In genomic region chr19:5152767-5153532, GRCh38 we compare ENCODE assay signal across 17 cellular contexts.
A peak's percentile ranks its signal among the peaks of the same experiment; 100 is the strongest.
DNase-seq lines count a peak whose midpoint lies in the region; ATAC-seq, FAIRE-seq and TF ChIP-seq lines count a peak whose summit lies in the region.
"Had no signal": no experiment of that assay in that cellular context is flagged by ENCODE, and none has a peak within 500 bp of the region (broad histone marks: within the 10 kb centered on the region; RNA-seq: fewer than 3 reads in every experiment).

No MANE protein-coding gene starts in this region.

- H3K27me3 Mint-ChIP-seq in IgD-negative memory B cell = no peaks in the 10 kb centered on the region
- H3K27me3 Mint-ChIP-seq in neural progenitor cell (ENCODE audit: insufficient read depth, low read depth) = peaks cover 20% of the 10 kb centered on the region
- H3K27me3 Mint-ChIP-seq in type B pancreatic cell = no peaks in the 10 kb centered on the region

- H3K27me3 ChIP-seq in neural progenitor cell = no peaks in the 10 kb centered on the region
- no peaks in the 10 kb centered on the region for H3K27me3 ChIP-seq in gastroesophageal sphincter

- no peaks in the 10 kb centered on the region for H3K79me2 ChIP-seq in neural progenitor cell (ENCODE audit: low read depth)

- H3F3A ChIP-seq in neural progenitor cell (ENCODE audit: low read depth) = peaks cover 25% of the 10 kb centered on the region

- no peaks in the 10 kb centered on the region for H4K20me1 ChIP-seq in neural progenitor cell (ENCODE audit: low read depth)

- no peak for TF ChIP-seq CTCF in neural progenitor cell (IDR thresholded peaks at IDR 0.05)
- no peak for TF ChIP-seq CTCF in type B pancreatic cell (conservative IDR thresholded peaks at IDR 0.05)
- no peak for TF ChIP-seq CTCF in gastroesophageal sphincter (IDR thresholded peaks at IDR 0.05)

- TF ChIP-seq EP300 in gastroesophageal sphincter (IDR thresholded peaks at IDR 0.05) = no peak

- ATAC-seq in gastroesophageal sphincter = no peak

- H3K4me3 ChIP-seq in neural progenitor cell = no peak overlapping the region
- H3K4me3 ChIP-seq in gastroesophageal sphincter = no peak overlapping the region
- H3K4me3 ChIP-seq: HAP-1 had no signal

- peaks cover 0 to 2% (median 0%) of the 10 kb centered on the region in 3 donors for H3K9me3 Mint-ChIP-seq in IgD-negative memory B cell
- H3K9me3 Mint-ChIP-seq in neural progenitor cell = peaks cover 4% of the 10 kb centered on the region
- no peaks in the 10 kb centered on the region for H3K9me3 Mint-ChIP-seq in type B pancreatic cell

- no peak for FAIRE-seq in GM12891 (lab: Jason Lieb, UNC)

- TF ChIP-seq POLR2A in GM12891 (IDR thresholded peaks at IDR 0.05; ENCODE audit: low read depth, low read length) = no peak
- TF ChIP-seq POLR2A in gastroesophageal sphincter (IDR thresholded peaks at IDR 0.05) = no peak

- H3K36me3 Mint-ChIP-seq in IgD-negative memory B cell (peaks cover 2% of the 10 kb centered on the region), neural progenitor cell (peaks cover 10% of the 10 kb centered on the region), type B pancreatic cell (no peaks in the 10 kb centered on the region)

- no peak overlapping the region for H2AFZ ChIP-seq in neural progenitor cell (replicated peaks)

- H3K27ac ChIP-seq in neural progenitor cell = no peak overlapping the region
- no peak overlapping the region for H3K27ac ChIP-seq in gastroesophageal sphincter
- H3K27ac ChIP-seq: C4-2B had no signal

- DNase-seq in GM12891 (ENCODE audit: insufficient read length, low spot score) (peak; percentile 13), neural progenitor cell (ENCODE audit: low spot score) (no peak), type B pancreatic cell (ENCODE audit: extremely low spot score, unreplicated experiment) (peak; percentile 67), DMS114 treated with DMSO at 0.1 percent for 48 hours (lab: John Stamatoyannopoulos, UW; ENCODE audit: unreplicated experiment) (no peak), NCI-H2029 treated with DMSO at 0.1 percent for 48 hours (lab: John Stamatoyannopoulos, UW) (no peak)
- DNase-seq: ACHN, DMS79 treated with DMSO at 0.1 percent for 48 hours, NCI-H1105 treated with DMSO at 0.1 percent for 48 hours, NCI-H1694 treated with DMSO at 0.1 percent for 48 hours, NCI-H2107, NCI-H510A, NCI-H774, RPMI8226 had no signal

- no peaks in the 10 kb centered on the region for H3K9me3 ChIP-seq in neural progenitor cell (ENCODE audit: low read depth)
- peaks cover 0 to 9% (median 0%) of the 10 kb centered on the region in 3 donors for H3K9me3 ChIP-seq in gastroesophageal sphincter
- H3K9me3 ChIP-seq: HAP-1 had no signal

- H3K4me2 ChIP-seq in neural progenitor cell = no peak overlapping the region

- peak overlapping the region in 2 of 3 donors; percentile 81 to 88 for H3K27ac Mint-ChIP-seq in IgD-negative memory B cell
- H3K27ac Mint-ChIP-seq in neural progenitor cell = peak overlapping the region; percentile 87
- no peak overlapping the region for H3K27ac Mint-ChIP-seq in type B pancreatic cell

- no peak overlapping the region for H3K9ac ChIP-seq in neural progenitor cell

- peaks cover 43% of the 10 kb centered on the region for H3K4me1 ChIP-seq in neural progenitor cell
- H3K4me1 ChIP-seq in gastroesophageal sphincter = no peaks in the 10 kb centered on the region
- H3K4me1 ChIP-seq: HAP-1 had no signal

- 78 to 87% methylated on average over 8 to 14 of the region's 24 CpGs for WGBS in gastroesophageal sphincter (ENCODE audit: low coverage in 1 of 2), 2 donors

- peaks cover 7 to 9% (median 8%) of the 10 kb centered on the region in 3 donors for H3K4me1 Mint-ChIP-seq in IgD-negative memory B cell
- peaks cover 20% of the 10 kb centered on the region for H3K4me1 Mint-ChIP-seq in neural progenitor cell
- peaks cover 5% of the 10 kb centered on the region for H3K4me1 Mint-ChIP-seq in type B pancreatic cell (ENCODE audit: unreplicated experiment)

- no peaks in the 10 kb centered on the region for H3K36me3 ChIP-seq in neural progenitor cell
- H3K36me3 ChIP-seq in gastroesophageal sphincter = peaks cover 0 to 55% of the 10 kb centered on the region in 2 donors
- H3K36me3 ChIP-seq: HAP-1 had no signal

- H3K4me3 Mint-ChIP-seq in IgD-negative memory B cell (peak overlapping the region in 3 of 4 donors; percentile 48 to 59 (median 52)), neural progenitor cell (no peak overlapping the region), type B pancreatic cell (no peak overlapping the region)

TF ChIP-seq in GM12891, 5 proteins besides CTCF, POLR2A, EP300 and RAD21:
- no peak for TF ChIP-seq SPI1 (IDR thresholded peaks at IDR 0.05; ENCODE audit: low read depth, low read length)
- TF ChIP-seq POU2F2 (IDR thresholded peaks at IDR 0.05; ENCODE audit: low read depth, low read length) = no peak
- no peak for TF ChIP-seq POLR2AphosphoS5 (IDR thresholded peaks at IDR 0.05; ENCODE audit: low read depth, low read length)
- no peak for TF ChIP-seq PAX5 (IDR thresholded peaks at IDR 0.05; ENCODE audit: insufficient read depth, low read length, severe bottlenecking)
- TF ChIP-seq TAF1 (IDR thresholded peaks at IDR 0.05; ENCODE audit: low read depth, low read length) = no peak

Comparison
In these comparisons a context has a peak if more than half of its experiments do, and no peak if none do; other contexts are left out.
1. DNase-seq: peak in GM12891 (single experiment) and type B pancreatic cell (single experiment); none in neural progenitor cell (single experiment), DMS114 treated with DMSO at 0.1 percent for 48 hours (single experiment) and NCI-H2029 treated with DMSO at 0.1 percent for 48 hours (single experiment).
2. H3K4me3 Mint-ChIP-seq: peak in IgD-negative memory B cell (3 of 4); none in neural progenitor cell (single experiment) and type B pancreatic cell (single experiment).